In the genomic region with DNA sequence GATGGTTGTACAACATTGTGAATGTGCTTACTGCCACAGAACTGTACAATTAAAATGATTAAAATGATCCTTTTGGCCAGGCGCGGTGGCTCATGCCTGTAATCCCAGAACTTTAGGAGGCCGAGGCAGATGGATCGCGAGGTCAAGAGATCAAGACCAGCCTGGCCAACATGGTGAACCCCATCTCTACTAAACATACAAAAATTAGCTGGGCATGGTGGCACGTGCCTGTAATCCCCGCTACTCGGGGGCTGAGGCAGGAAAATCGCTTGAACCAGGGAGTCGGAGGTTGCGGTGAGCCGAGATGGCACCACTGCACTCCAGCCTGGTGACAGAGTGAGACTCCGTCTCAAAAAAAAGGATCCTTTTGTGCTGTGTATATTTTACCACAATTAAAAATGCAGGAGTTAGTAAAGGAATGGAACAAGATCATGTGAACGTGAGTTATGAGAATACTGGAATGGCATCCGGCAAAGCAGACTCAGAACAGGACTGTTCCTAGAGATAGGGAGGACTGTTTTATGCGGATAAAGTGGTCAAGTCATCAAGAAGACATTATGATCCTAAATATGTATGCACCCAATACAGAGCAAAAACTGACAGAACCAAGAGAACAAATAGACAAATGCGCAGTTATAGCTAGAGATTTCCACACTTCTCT, we compare ENCODE assay signal across 12 cellular contexts. TPM values are rescaled to one million over a fixed set of nuclear protein-coding genes. Genes with fewer than 3 reads are reported as not detected.
"Had no signal": no experiment of that assay in that cellular context is flagged by ENCODE, and none has a peak within 500 bp of the region (broad histone marks: within the 10 kb centered on the region; RNA-seq: fewer than 3 reads in every experiment).

No MANE protein-coding gene starts in this region.

- H3K9me3 Mint-ChIP-seq: HFFc6 had no signal

- H3K9ac ChIP-seq: GM23248 had no signal

- H3K36me3 ChIP-seq: HAP-1 had no signal

- H3K4me3 ChIP-seq: GM23248, HAP-1 had no signal

- ATAC-seq: HCT116, HepG2 had no signal

- H3K27ac Mint-ChIP-seq: HFFc6, IgD-negative memory B cell had no signal

- H3K4me3 Mint-ChIP-seq: HFFc6, IgD-negative memory B cell had no signal

- H3K4me1 ChIP-seq: HAP-1 had no signal

- H3K9me3 ChIP-seq: HAP-1 had no signal

- FAIRE-seq: HepG2 had no signal

- DNase-seq: GM23248, GOT3, H7, HFFc6, KG1 had no signal

- H3K27ac ChIP-seq: GM23248, HL-60 had no signal

- H2AFZ ChIP-seq: GM23248 had no signal

RNA-seq across cellular contexts. Expression of a gene that starts 58.0 kb away (rescaled TPM):
- total RNA-seq: GM23248, H4, HepG2, HT1080 had no signal
- polyA plus RNA-seq: GM23248, HepG2 had no signal
